Comparison of ENCODE assay signal across 8 cellular contexts in genomic region chr5:140700177-140701144, GRCh38. TPM values are rescaled to one million over a fixed set of nuclear protein-coding genes. Genes with fewer than 3 reads are reported as not detected.
DNase-seq lines count a peak whose midpoint lies in the region; ATAC-seq and TF ChIP-seq lines count a peak whose summit lies in the region.

ZMAT2 (plus strand) TSS chr5:140700447; CDS start chr5:140700461, 14 bp downstream.

- peak within 1 kb of the TSS; percentile 99 for H3K4me3 Mint-ChIP-seq in activated T-cell treated with anti-CD3 and anti-CD28 coated beads, Interleukin-2, amount 50 U/mL, for 24 hours

- peaks cover 69 to 75% of the 10 kb centered on the region in 2 donors for H3K36me3 ChIP-seq in mucosa of rectum (ENCODE audit: control insufficient read depth in 2 of 2, insufficient read depth in 2 of 2, low read length in 2 of 2)

- H3K27ac Mint-ChIP-seq in activated T-cell treated with anti-CD3 and anti-CD28 coated beads, Interleukin-2, amount 50 U/mL, for 24 hours, result peak within 1 kb of the TSS; percentile 97

- peaks cover 99% of the 10 kb centered on the region for H3K36me3 Mint-ChIP-seq in activated T-cell treated with anti-CD3 and anti-CD28 coated beads, Interleukin-2, amount 50 U/mL, for 24 hours (ENCODE audit: low read depth)

- H3K9me3 ChIP-seq in mucosa of rectum (ENCODE audit: control insufficient read depth in 2 of 2, low read length in 2 of 2), result no peaks in the 10 kb centered on the region

- H3K9me3 Mint-ChIP-seq in activated T-cell treated with anti-CD3 and anti-CD28 coated beads, Interleukin-2, amount 50 U/mL, for 24 hours, result no peaks in the 10 kb centered on the region

- DNase-seq in DMS153 treated with DMSO at 0.1 percent for 48 hours (lab: John Stamatoyannopoulos, UW; ENCODE audit: unreplicated experiment) (peak; percentile 76), KBM-7 (peak; percentile 95), erythroblast (lab: John Stamatoyannopoulos, UW) (peak; percentile 97 to 99)
- peak; percentile 88 for DNase-seq in activated T-cell treated with anti-CD3 and anti-CD28 coated beads, Interleukin-2, amount 50 U/mL, for 24 hours
- DNase-seq in stimulated activated CD8-positive, alpha-beta memory T cell treated with anti-CD3 and anti-CD28 coated beads, Interleukin-4, amount 100 ng/mL, for 48 hours, result peak; percentile 93

- peaks cover 34% of the 10 kb centered on the region for H3K4me1 Mint-ChIP-seq in activated T-cell treated with anti-CD3 and anti-CD28 coated beads, Interleukin-2, amount 50 U/mL, for 24 hours (ENCODE audit: low read depth)

- peaks cover 11 to 13% of the 10 kb centered on the region in 2 donors for H3K4me1 ChIP-seq in mucosa of rectum (ENCODE audit: control insufficient read depth in 2 of 2, insufficient read depth in 2 of 2, low read length in 2 of 2)

- H3K27ac ChIP-seq in mucosa of rectum (ENCODE audit: low read depth in 2 of 2, low read length in 2 of 2), result peak within 1 kb of the TSS in 1 of 2 donors; percentile 67

- H3K27me3 Mint-ChIP-seq in activated T-cell treated with anti-CD3 and anti-CD28 coated beads, Interleukin-2, amount 50 U/mL, for 24 hours, result no peaks in the 10 kb centered on the region

- TF ChIP-seq POLR2A in erythroblast (IDR thresholded peaks at IDR 0.05; ENCODE audit: low read length), result peak; percentile 95

- peak within 1 kb of the TSS; percentile 76 to 96 for H3K9ac ChIP-seq in mucosa of rectum (ENCODE audit: low read depth in 1 of 2, low read length in 2 of 2)

- ATAC-seq in GM21717 (IDR thresholded peaks at IDR 0.05; ENCODE audit: unreplicated experiment), result peak; percentile 87

- peak within 1 kb of the TSS; percentile 96 to 99 for H3K4me3 ChIP-seq in mucosa of rectum (ENCODE audit: low read length in 2 of 2)

- no peaks in the 10 kb centered on the region for H3K27me3 ChIP-seq in mucosa of rectum (ENCODE audit: control insufficient read depth in 2 of 2, insufficient read depth in 2 of 2, low read length in 2 of 2)

- in situ Hi-C loops in KBM-7 (cut with MboI; ENCODE audit: low pct_unique_long_range_greater_than_20kb, low sequenced_read_pairs), result loop anchor here (25.0 kb wide), 1 partner anchor 463 kb away; no protein-coding TSS in a partner anchor

TF ChIP-seq in PFSK-1, 5 proteins besides CTCF, POLR2A, EP300 and RAD21:
- TF ChIP-seq TAF1 (IDR thresholded peaks at IDR 0.05; ENCODE audit: borderline replicate concordance, insufficient read depth, low read length) (peak; percentile 91; the same call in 1 of the 2 replicates), SIN3A (IDR thresholded peaks at IDR 0.05; ENCODE audit: borderline replicate concordance, insufficient read depth, low read length) (peak; percentile 50; the same call in 1 of the 2 replicates), FOXP2 (optimal IDR thresholded peaks at IDR 0.05; ENCODE audit: borderline replicate concordance, extremely low read depth, extremely low read length, insufficient read depth) (no peak), POLR2AphosphoS5 (IDR thresholded peaks at IDR 0.05; ENCODE audit: low read depth, low read length) (peak; percentile 84), REST (IDR thresholded peaks at IDR 0.05; ENCODE audit: insufficient read depth in 1 of 2, low read depth in 2 of 2, low read length in 2 of 2) (peak in 1 of 2 experiments; percentile 26; a peak in 1 of 4 replicates)

RNA-seq across cellular contexts. Expression of gene ZMAT2, which starts in this region (rescaled TPM):
- 46.4 TPM for polyA plus RNA-seq in PFSK-1 (2012; ENCODE audit: insufficient read length, low read depth)
